ENCODE assay signal across 8 cellular contexts in genomic region chr15:70259030-70259424, GRCh38.
DNase-seq lines count a peak whose midpoint lies in the region; ATAC-seq and TF ChIP-seq lines count a peak whose summit lies in the region.

No MANE protein-coding gene starts in this region.

- no peak for TF ChIP-seq CTCF in spleen (IDR thresholded peaks at IDR 0.05 in 8 of 11, conservative IDR thresholded peaks at IDR 0.05 in 3 of 11)
- TF ChIP-seq CTCF in esophagus squamous epithelium (IDR thresholded peaks at IDR 0.05): no peak
- TF ChIP-seq CTCF in H9 (conservative IDR thresholded peaks at IDR 0.05): no peak

- no peak overlapping the region for H3T11ph ChIP-seq in H9 (ENCODE audit: low read length)

- intact Hi-C loops in left cardiac atrium (cut with DNase I): no loop called here
- intact Hi-C loops in spleen (cut with DNase I; ENCODE audit: low total_unique reads): no loop called here
- intact Hi-C loops in esophagus squamous epithelium (cut with DNase I): no loop called here

- no peak overlapping the region for H2BK15ac ChIP-seq in H9 (ENCODE audit: low read depth, low read length)

- no peaks in the 10 kb centered on the region for H4K20me1 ChIP-seq in H9 (ENCODE audit: control insufficient read depth, insufficient read depth, insufficient read length)

- H3K27me3 ChIP-seq in spleen (replicated peaks in 1 of 7) (peaks cover 0 to 14% (median 0%) of the 10 kb centered on the region in 7 donors), esophagus squamous epithelium (peaks cover 0 to 29% (median 0%) of the 10 kb centered on the region in 4 donors), H9 (ENCODE audit: insufficient read depth, low read length) (no peaks in the 10 kb centered on the region)

- H3K27me3 Mint-ChIP-seq in H9 (ENCODE audit: low read depth): peaks cover 13% of the 10 kb centered on the region

- no peak for TF ChIP-seq POLR2A in spleen (IDR thresholded peaks at IDR 0.05)
- no peak for TF ChIP-seq POLR2A in esophagus squamous epithelium (IDR thresholded peaks at IDR 0.05)

- WGBS in spleen, 5 donors: 11 to 18% (median 13%) methylated on average over 10 to 11 of the region's 11 CpGs
- WGBS in esophagus squamous epithelium, 2 donors: 33 to 38% methylated on average over 5 to 8 of the region's 11 CpGs
- no CpG with 5 or more reads among the region's 11 CpGs for WGBS in H9 (ENCODE audit: extremely low coverage, insufficient read length, low lambda C conversion rate)

- no peak overlapping the region for H2BK5ac ChIP-seq in H9 (ENCODE audit: insufficient read length, low read length)

- H2BK120ac ChIP-seq in H9 (ENCODE audit: low read depth, low read length, poor library complexity, severe bottlenecking): no peak overlapping the region

- no peak overlapping the region for H2AK5ac ChIP-seq in H9 (ENCODE audit: insufficient read length, low read length)

- no peak overlapping the region for H3K56ac ChIP-seq in H9 (ENCODE audit: insufficient read length, low read depth, low read length)

- no peaks in the 10 kb centered on the region for H3K9me3 ChIP-seq in spleen
- no peaks in the 10 kb centered on the region for H3K9me3 ChIP-seq in esophagus squamous epithelium
- H3K9me3 ChIP-seq in H9 (ENCODE audit: control insufficient read depth, low read depth, low read length): no peaks in the 10 kb centered on the region

- H3K27ac Mint-ChIP-seq in H9: no peak overlapping the region

- no peak overlapping the region for H4K91ac ChIP-seq in H9 (ENCODE audit: insufficient read length, low read depth, low read length)

- H3K79me2 ChIP-seq in H9 (ENCODE audit: insufficient read depth, low read length): no peaks in the 10 kb centered on the region

- peaks cover 14 to 31% of the 10 kb centered on the region in 2 experiments for H3K4me1 Mint-ChIP-seq in H9

- H3K23ac ChIP-seq in H9 (ENCODE audit: insufficient read length, low read depth, low read length): no peak overlapping the region

- no peaks in the 10 kb centered on the region for H3K36me3 Mint-ChIP-seq in H9 (ENCODE audit: insufficient read depth in 1 of 3, low read depth in 3 of 3)

- ATAC-seq in left cardiac atrium: peak; percentile 46 to 68

- H3K4ac ChIP-seq in H9 (ENCODE audit: low read depth, low read length): no peak overlapping the region

- H3K36me3 ChIP-seq in spleen (no peaks in the 10 kb centered on the region), esophagus squamous epithelium (no peaks in the 10 kb centered on the region)

- H4K8ac ChIP-seq in H9 (replicated peaks; ENCODE audit: insufficient read length, low read depth, low read length): no peak overlapping the region

- no peak overlapping the region for H2AFZ ChIP-seq in H9 (ENCODE audit: low read length)

- DNase-seq in GM19238 (ENCODE audit: insufficient read length, low spot score) (peak; percentile 52), NCI-H1694 treated with DMSO at 0.1 percent for 48 hours (lab: John Stamatoyannopoulos, UW) (peak; percentile 47), left cardiac atrium (peak; percentile 76), spleen (peak; percentile 93), esophagus squamous epithelium (lab: John Stamatoyannopoulos, UW) (no peak), NAMALWA (ENCODE audit: low spot score) (no peak), H9 (no peak)
- peak; percentile 79 for DNase-seq in activated effector memory CD4-positive, alpha-beta T cell treated with anti-CD3 and anti-CD28 coated beads, Interleukin-2, amount 50 U/mL, for 16 hours

- H2BK20ac ChIP-seq in H9 (ENCODE audit: low read depth, low read length, poor library complexity, severe bottlenecking): no peak overlapping the region

- no peaks in the 10 kb centered on the region for H3K79me1 ChIP-seq in H9 (ENCODE audit: insufficient read depth, low read depth, low read length, poor library complexity, severe bottlenecking)

- no peak overlapping the region for H4K5ac ChIP-seq in H9 (ENCODE audit: insufficient read length, low read depth, low read length)

- H3K4me3 Mint-ChIP-seq in H9: no peak overlapping the region

- peak overlapping the region in 5 of 8 donors; percentile 16 to 75 (median 61) for H3K27ac ChIP-seq in spleen
- H3K27ac ChIP-seq in esophagus squamous epithelium: peak overlapping the region in 1 of 4 donors; percentile 1
- H3K27ac ChIP-seq in H9 (ENCODE audit: insufficient read length, low read depth, low read length): no peak overlapping the region

- peak overlapping the region in 2 of 8 donors; percentile 2 to 49 for H3K4me3 ChIP-seq in spleen
- H3K4me3 ChIP-seq in esophagus squamous epithelium: no peak overlapping the region

- H3K4me1 ChIP-seq in spleen: peaks cover 33 to 70% (median 55%) of the 10 kb centered on the region in 6 donors
- peaks cover 10 to 36% (median 12%) of the 10 kb centered on the region in 3 donors for H3K4me1 ChIP-seq in esophagus squamous epithelium
- peaks cover 4% of the 10 kb centered on the region for H3K4me1 ChIP-seq in H9 (ENCODE audit: insufficient read depth, low read length)

- H2BK12ac ChIP-seq in H9 (ENCODE audit: insufficient read length, low read depth, low read length): no peak overlapping the region

- no peaks in the 10 kb centered on the region for H3K23me2 ChIP-seq in H9 (ENCODE audit: insufficient read length, low read depth, low read length, poor library complexity, severe bottlenecking)

- H3K14ac ChIP-seq in H9 (ENCODE audit: insufficient read depth, low read length): no peak overlapping the region; the same call in 1 of the 2 replicates

- H3K9me3 Mint-ChIP-seq in H9: no peaks in the 10 kb centered on the region

- no peak overlapping the region for H3K18ac ChIP-seq in H9 (ENCODE audit: insufficient read length, low read depth, low read length)

- H3K4me2 ChIP-seq in H9 (ENCODE audit: insufficient read depth, insufficient read length, low read length): no peak overlapping the region

- no peak overlapping the region for H3K9ac ChIP-seq in H9 (ENCODE audit: extremely low read depth, insufficient read length, low read length)

Comparison
In these comparisons a context has a peak if more than half of its experiments do, and no peak if none do; other contexts are left out.
1. DNase-seq: peak in GM19238 (single experiment), NCI-H1694 treated with DMSO at 0.1 percent for 48 hours (single experiment), activated effector memory CD4-positive, alpha-beta T cell treated with anti-CD3 and anti-CD28 coated beads, Interleukin-2, amount 50 U/mL, for 16 hours (single experiment), left cardiac atrium (single experiment) and spleen (single experiment); none in esophagus squamous epithelium (single experiment), NAMALWA (single experiment) and H9 (single experiment).